ENCODE assay signal across 1 cellular context in the genomic region with DNA sequence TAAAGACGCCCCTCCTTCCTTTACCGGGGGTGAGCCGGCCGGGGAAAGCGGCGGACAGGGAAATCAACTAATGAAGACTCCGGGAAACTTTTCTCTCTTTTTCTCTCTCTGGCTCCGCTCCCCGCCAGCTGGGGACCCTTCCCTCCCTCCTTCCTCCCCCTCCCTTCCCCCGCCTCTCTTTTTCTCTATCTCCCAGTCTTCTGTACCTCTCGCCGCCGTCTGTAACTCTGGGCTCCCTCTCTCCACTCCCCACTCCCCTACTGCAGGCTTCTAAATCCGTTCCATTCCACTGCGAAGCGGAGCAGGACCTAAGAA.
TF ChIP-seq lines count a peak whose summit lies in the region.

No MANE protein-coding gene starts in this region.

TF ChIP-seq in GM23338, 12 proteins besides CTCF, POLR2A, EP300 and RAD21 (continued from another document):
- TF ChIP-seq, protein P1, sequence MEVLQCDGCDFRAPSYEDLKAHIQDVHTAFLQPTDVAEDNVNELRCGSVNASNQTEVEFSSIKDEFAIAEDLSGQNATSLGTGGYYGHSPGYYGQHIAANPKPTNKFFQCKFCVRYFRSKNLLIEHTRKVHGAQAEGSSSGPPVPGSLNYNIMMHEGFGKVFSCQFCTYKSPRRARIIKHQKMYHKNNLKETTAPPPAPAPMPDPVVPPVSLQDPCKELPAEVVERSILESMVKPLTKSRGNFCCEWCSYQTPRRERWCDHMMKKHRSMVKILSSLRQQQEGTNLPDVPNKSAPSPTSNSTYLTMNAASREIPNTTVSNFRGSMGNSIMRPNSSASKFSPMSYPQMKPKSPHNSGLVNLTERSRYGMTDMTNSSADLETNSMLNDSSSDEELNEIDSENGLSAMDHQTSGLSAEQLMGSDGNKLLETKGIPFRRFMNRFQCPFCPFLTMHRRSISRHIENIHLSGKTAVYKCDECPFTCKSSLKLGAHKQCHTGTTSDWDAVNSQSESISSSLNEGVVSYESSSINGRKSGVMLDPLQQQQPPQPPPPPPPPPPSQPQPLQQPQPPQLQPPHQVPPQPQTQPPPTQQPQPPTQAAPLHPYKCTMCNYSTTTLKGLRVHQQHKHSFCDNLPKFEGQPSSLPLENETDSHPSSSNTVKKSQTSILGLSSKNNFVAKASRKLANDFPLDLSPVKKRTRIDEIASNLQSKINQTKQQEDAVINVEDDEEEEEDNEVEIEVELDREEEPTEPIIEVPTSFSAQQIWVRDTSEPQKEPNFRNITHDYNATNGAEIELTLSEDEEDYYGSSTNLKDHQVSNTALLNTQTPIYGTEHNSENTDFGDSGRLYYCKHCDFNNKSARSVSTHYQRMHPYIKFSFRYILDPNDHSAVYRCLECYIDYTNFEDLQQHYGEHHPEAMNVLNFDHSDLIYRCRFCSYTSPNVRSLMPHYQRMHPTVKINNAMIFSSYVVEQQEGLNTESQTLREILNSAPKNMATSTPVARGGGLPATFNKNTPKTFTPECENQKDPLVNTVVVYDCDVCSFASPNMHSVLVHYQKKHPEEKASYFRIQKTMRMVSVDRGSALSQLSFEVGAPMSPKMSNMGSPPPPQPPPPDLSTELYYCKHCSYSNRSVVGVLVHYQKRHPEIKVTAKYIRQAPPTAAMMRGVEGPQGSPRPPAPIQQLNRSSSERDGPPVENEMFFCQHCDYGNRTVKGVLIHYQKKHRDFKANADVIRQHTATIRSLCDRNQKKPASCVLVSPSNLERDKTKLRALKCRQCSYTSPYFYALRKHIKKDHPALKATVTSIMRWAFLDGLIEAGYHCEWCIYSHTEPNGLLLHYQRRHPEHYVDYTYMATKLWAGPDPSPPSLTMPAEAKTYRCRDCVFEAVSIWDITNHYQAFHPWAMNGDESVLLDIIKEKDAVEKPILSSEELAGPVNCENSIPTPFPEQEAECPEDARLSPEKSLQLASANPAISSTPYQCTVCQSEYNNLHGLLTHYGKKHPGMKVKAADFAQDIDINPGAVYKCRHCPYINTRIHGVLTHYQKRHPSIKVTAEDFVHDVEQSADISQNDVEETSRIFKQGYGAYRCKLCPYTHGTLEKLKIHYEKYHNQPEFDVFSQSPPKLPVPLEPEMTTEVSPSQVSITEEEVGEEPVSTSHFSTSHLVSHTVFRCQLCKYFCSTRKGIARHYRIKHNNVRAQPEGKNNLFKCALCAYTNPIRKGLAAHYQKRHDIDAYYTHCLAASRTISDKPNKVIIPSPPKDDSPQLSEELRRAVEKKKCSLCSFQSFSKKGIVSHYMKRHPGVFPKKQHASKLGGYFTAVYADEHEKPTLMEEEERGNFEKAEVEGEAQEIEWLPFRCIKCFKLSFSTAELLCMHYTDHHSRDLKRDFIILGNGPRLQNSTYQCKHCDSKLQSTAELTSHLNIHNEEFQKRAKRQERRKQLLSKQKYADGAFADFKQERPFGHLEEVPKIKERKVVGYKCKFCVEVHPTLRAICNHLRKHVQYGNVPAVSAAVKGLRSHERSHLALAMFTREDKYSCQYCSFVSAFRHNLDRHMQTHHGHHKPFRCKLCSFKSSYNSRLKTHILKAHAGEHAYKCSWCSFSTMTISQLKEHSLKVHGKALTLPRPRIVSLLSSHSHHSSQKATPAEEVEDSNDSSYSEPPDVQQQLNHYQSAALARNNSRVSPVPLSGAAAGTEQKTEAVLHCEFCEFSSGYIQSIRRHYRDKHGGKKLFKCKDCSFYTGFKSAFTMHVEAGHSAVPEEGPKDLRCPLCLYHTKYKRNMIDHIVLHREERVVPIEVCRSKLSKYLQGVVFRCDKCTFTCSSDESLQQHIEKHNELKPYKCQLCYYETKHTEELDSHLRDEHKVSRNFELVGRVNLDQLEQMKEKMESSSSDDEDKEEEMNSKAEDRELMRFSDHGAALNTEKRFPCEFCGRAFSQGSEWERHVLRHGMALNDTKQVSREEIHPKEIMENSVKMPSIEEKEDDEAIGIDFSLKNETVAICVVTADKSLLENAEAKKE (CRISPR knock-in tag; IDR thresholded peaks at IDR 0.05): no peak
- no peak for TF ChIP-seq POLR2AphosphoS5 (IDR thresholded peaks at IDR 0.05; ENCODE audit: low read depth)
- TF ChIP-seq NANOG (IDR thresholded peaks at IDR 0.05; ENCODE audit: borderline replicate concordance): no peak
- no peak for TF ChIP-seq ETS1 (IDR thresholded peaks at IDR 0.05)
- no peak for TF ChIP-seq EZH2 (IDR thresholded peaks at IDR 0.05; ENCODE audit: low read depth, unreplicated experiment)
- TF ChIP-seq ZNF114 (CRISPR knock-in tag; IDR thresholded peaks at IDR 0.05): no peak
